23 cellular contexts compared by ENCODE assay signal in genomic region chr6:113277111-113277510, GRCh38.
"Had no signal": no experiment of that assay in that cellular context is flagged by ENCODE, and none has a peak within 500 bp of the region (broad histone marks: within the 10 kb centered on the region; RNA-seq: fewer than 3 reads in every experiment).

No MANE protein-coding gene starts in this region.

- H3K4me1 ChIP-seq: adrenal gland, Peyer's patch had no signal

- H3K9me3 Mint-ChIP-seq: activated CD4-positive, alpha-beta memory T cell treated with anti-CD3 and anti-CD28 coated beads for 36 hours; activated CD4-positive, alpha-beta T cell treated with anti-CD3 and anti-CD28 coated beads, Interleukin-2, amount 10 ng/mL, durations not matched to agents 7 days and 5 days; activated naive CD8-positive, alpha-beta T cell treated with anti-CD3 and anti-CD28 coated beads, Interleukin-2, amount 10 ng/mL, durations not matched to agents 7 days and 5 days had no signal

- H3K36me3 ChIP-seq: adrenal gland, Peyer's patch had no signal

- DNase-seq: activated CD4-positive, alpha-beta memory T cell treated with anti-CD3 and anti-CD28 coated beads for 36 hours; activated CD4-positive, alpha-beta T cell treated with anti-CD3 and anti-CD28 coated beads, Interleukin-2, amount 10 ng/mL, durations not matched to agents 7 days and 5 days; activated CD4-positive, CD25-positive, alpha-beta regulatory T cell; activated gamma-delta T cell treated with Interleukin-2 at 50 U/mL for 16 hours; activated naive CD4-positive, alpha-beta T cell treated with anti-CD3 and anti-CD28 coated beads, Interleukin-2, amount 50 U/mL, for 16 hours; activated naive CD8-positive, alpha-beta T cell treated with anti-CD3 and anti-CD28 coated beads, Interleukin-2, amount 10 ng/mL, durations not matched to agents 7 days and 5 days; activated T-cell treated with anti-CD3 and anti-CD28 coated beads for 4 hours; activated T-cell treated with anti-CD3 and anti-CD28 coated beads, Interleukin-2, amount 50 U/mL, for 48 hours; adrenal gland; anterior cingulate cortex; cerebellar nuclear complex; NCI-H1092; NCI-H1694 treated with DMSO at 0.1 percent for 48 hours; NCI-H2081 treated with DMSO at 0.1 percent for 48 hours; NCI-H446; NCI-H524; NCI-H82; Peyer's patch; SHP77; T-helper 1 cell had no signal

- H3K27me3 ChIP-seq: adrenal gland, Peyer's patch had no signal

- H3K27ac Mint-ChIP-seq: activated CD4-positive, alpha-beta memory T cell treated with anti-CD3 and anti-CD28 coated beads for 36 hours; activated CD4-positive, alpha-beta T cell treated with anti-CD3 and anti-CD28 coated beads, Interleukin-2, amount 10 ng/mL, durations not matched to agents 7 days and 5 days; activated naive CD8-positive, alpha-beta T cell treated with anti-CD3 and anti-CD28 coated beads, Interleukin-2, amount 10 ng/mL, durations not matched to agents 7 days and 5 days; activated T-helper 17 cell treated with anti-CD3 and anti-CD28 coated beads, Interleukin-2, amount 50 U/mL, for 72 hours had no signal

- H3K4me1 Mint-ChIP-seq: activated CD4-positive, alpha-beta T cell treated with anti-CD3 and anti-CD28 coated beads, Interleukin-2, amount 10 ng/mL, durations not matched to agents 7 days and 5 days; activated naive CD8-positive, alpha-beta T cell treated with anti-CD3 and anti-CD28 coated beads, Interleukin-2, amount 10 ng/mL, durations not matched to agents 7 days and 5 days; activated T-helper 17 cell treated with anti-CD3 and anti-CD28 coated beads, Interleukin-2, amount 50 U/mL, for 72 hours had no signal

- H3K4me2 ChIP-seq: KMS-11 had no signal

- H3K9me3 ChIP-seq: Peyer's patch had no signal

- H3K27me3 Mint-ChIP-seq: activated CD4-positive, alpha-beta memory T cell treated with anti-CD3 and anti-CD28 coated beads for 36 hours; activated CD4-positive, alpha-beta T cell treated with anti-CD3 and anti-CD28 coated beads, Interleukin-2, amount 10 ng/mL, durations not matched to agents 7 days and 5 days; activated naive CD8-positive, alpha-beta T cell treated with anti-CD3 and anti-CD28 coated beads, Interleukin-2, amount 10 ng/mL, durations not matched to agents 7 days and 5 days; activated T-helper 17 cell treated with anti-CD3 and anti-CD28 coated beads, Interleukin-2, amount 50 U/mL, for 72 hours had no signal

- H3K27ac ChIP-seq: adrenal gland, KMS-11, Peyer's patch, VCaP had no signal

- H3K4me3 ChIP-seq: adrenal gland, Peyer's patch had no signal

- ATAC-seq: activated T-helper 17 cell treated with anti-CD3 and anti-CD28 coated beads, Interleukin-2, amount 50 U/mL, for 72 hours had no signal

- H3K36me3 Mint-ChIP-seq: activated CD4-positive, alpha-beta memory T cell treated with anti-CD3 and anti-CD28 coated beads for 36 hours; activated naive CD8-positive, alpha-beta T cell treated with anti-CD3 and anti-CD28 coated beads, Interleukin-2, amount 10 ng/mL, durations not matched to agents 7 days and 5 days had no signal

- H3K4me3 Mint-ChIP-seq: activated CD4-positive, alpha-beta memory T cell treated with anti-CD3 and anti-CD28 coated beads for 36 hours; activated CD4-positive, alpha-beta T cell treated with anti-CD3 and anti-CD28 coated beads, Interleukin-2, amount 10 ng/mL, durations not matched to agents 7 days and 5 days; activated naive CD8-positive, alpha-beta T cell treated with anti-CD3 and anti-CD28 coated beads, Interleukin-2, amount 10 ng/mL, durations not matched to agents 7 days and 5 days; activated T-helper 17 cell treated with anti-CD3 and anti-CD28 coated beads, Interleukin-2, amount 50 U/mL, for 72 hours had no signal
